11 cellular contexts compared by ENCODE assay signal in genomic region chr2:10028407-10028987, GRCh38. TPM values are rescaled to one million over a fixed set of nuclear protein-coding genes. Genes with fewer than 3 reads are reported as not detected.
DNase-seq lines count a peak whose midpoint lies in the region; TF ChIP-seq lines count a peak whose summit lies in the region.
"Had no signal": no experiment of that assay in that cellular context is flagged by ENCODE, and none has a peak within 500 bp of the region (broad histone marks: within the 10 kb centered on the region; RNA-seq: fewer than 3 reads in every experiment).

No MANE protein-coding gene starts in this region.

- H3K4me1 ChIP-seq in NT2/D1 (ENCODE audit: insufficient read depth, insufficient read length) (peaks cover 15% of the 10 kb centered on the region), esophagus muscularis mucosa (peaks cover 25 to 31% (median 29%) of the 10 kb centered on the region in 4 donors), skeletal muscle tissue (ENCODE audit: control insufficient read depth in 3 of 3, insufficient read depth in 3 of 3, low read length in 3 of 3) (peaks cover 12 to 25% (median 24%) of the 10 kb centered on the region in 3 donors)

- H3K9me3 ChIP-seq in NT2/D1 (ENCODE audit: insufficient read depth, low read length) (no peaks in the 10 kb centered on the region), esophagus muscularis mucosa (no peaks in the 10 kb centered on the region), skeletal muscle tissue (ENCODE audit: control insufficient read depth in 3 of 3, low read length in 3 of 3) (no peaks in the 10 kb centered on the region)

- H3K4me1 Mint-ChIP-seq in Calu3 (ENCODE audit: low read depth, unreplicated experiment), result no peaks in the 10 kb centered on the region

- 0 out of 3 replicates have a peak, but pooled peaks have one; percentile 19 for TF ChIP-seq CTCF in GM12872 (IDR thresholded peaks at IDR 0.05; ENCODE audit: insufficient read depth, low read depth, low read length)
- TF ChIP-seq CTCF in esophagus muscularis mucosa (IDR thresholded peaks at IDR 0.05), result no peak
- no peak for TF ChIP-seq CTCF in Calu3 (IDR thresholded peaks at IDR 0.05; ENCODE audit: unreplicated experiment)

- no peak for TF ChIP-seq EP300 in esophagus muscularis mucosa (IDR thresholded peaks at IDR 0.05)

- peaks cover 9% of the 10 kb centered on the region for H3K27me3 Mint-ChIP-seq in Calu3 (ENCODE audit: unreplicated experiment)
- H3K27me3 Mint-ChIP-seq: activated naive CD4-positive, alpha-beta T cell treated with anti-CD3 and anti-CD28 coated beads, Interleukin-2, amount 50 U/mL, for 24 hours had no signal

- H3K4me3 ChIP-seq in NT2/D1 (ENCODE audit: insufficient read length, low read depth) (peak overlapping the region; percentile 25), esophagus muscularis mucosa (no peak overlapping the region), skeletal muscle tissue (ENCODE audit: low read length in 3 of 3) (no peak overlapping the region)
- H3K4me3 ChIP-seq: smooth muscle cell had no signal

- H3K36me3 Mint-ChIP-seq in Calu3 (ENCODE audit: insufficient read depth, unreplicated experiment), result no peaks in the 10 kb centered on the region
- H3K36me3 Mint-ChIP-seq: activated naive CD4-positive, alpha-beta T cell treated with anti-CD3 and anti-CD28 coated beads, Interleukin-2, amount 50 U/mL, for 24 hours had no signal

- no peaks in the 10 kb centered on the region for H3K36me3 ChIP-seq in NT2/D1 (ENCODE audit: insufficient read depth, insufficient read length, low read length)
- no peaks in the 10 kb centered on the region for H3K36me3 ChIP-seq in esophagus muscularis mucosa
- no peaks in the 10 kb centered on the region for H3K36me3 ChIP-seq in skeletal muscle tissue (ENCODE audit: control insufficient read depth in 3 of 3, insufficient read depth in 3 of 3, low read length in 3 of 3)

- WGBS in esophagus muscularis mucosa, result 86% methylated on average over 13 of the region's 16 CpGs

- no TSS peak for BruUV-seq in Calu3 (replicated peaks; lab: Mats Ljungman, UMichigan)

- no peaks in the 10 kb centered on the region for H3K9me3 Mint-ChIP-seq in Calu3 (ENCODE audit: low read depth, unreplicated experiment)
- H3K9me3 Mint-ChIP-seq: activated naive CD4-positive, alpha-beta T cell treated with anti-CD3 and anti-CD28 coated beads, Interleukin-2, amount 50 U/mL, for 24 hours had no signal

- no peaks in the 10 kb centered on the region for H3K27me3 ChIP-seq in NT2/D1 (ENCODE audit: insufficient read depth, insufficient read length)
- H3K27me3 ChIP-seq in esophagus muscularis mucosa, result no peaks in the 10 kb centered on the region
- no peaks in the 10 kb centered on the region for H3K27me3 ChIP-seq in skeletal muscle tissue (ENCODE audit: control insufficient read depth in 3 of 3, insufficient read depth in 3 of 3, low read length in 3 of 3)

- DNase-seq in NT2/D1 (ENCODE audit: low read depth, low spot score) (no peak), esophagus muscularis mucosa (ENCODE audit: extremely low spot score) (no peak), NCI-H2081 (lab: John Stamatoyannopoulos, UW) (no peak), Calu3 (no peak), NCI-H2227 (lab: John Stamatoyannopoulos, UW; ENCODE audit: unreplicated experiment) (no peak), medulla oblongata (ENCODE audit: extremely low spot score) (no peak)
- DNase-seq: NCI-H1694 treated with DMSO at 0.1 percent for 48 hours had no signal

- no peak for TF ChIP-seq POLR2A in esophagus muscularis mucosa (IDR thresholded peaks at IDR 0.05; ENCODE audit: low read depth)

- H3K27ac Mint-ChIP-seq in Calu3 (ENCODE audit: unreplicated experiment), result no peak overlapping the region
- H3K27ac Mint-ChIP-seq: activated naive CD4-positive, alpha-beta T cell treated with anti-CD3 and anti-CD28 coated beads, Interleukin-2, amount 50 U/mL, for 24 hours had no signal

- CTCF ChIA-PET in Calu3 (lab: Charles Lee), result interaction anchor here (0.6 kb wide), 1 partner anchor 224 kb away, joined by 3 read pairs; no protein-coding TSS in a partner anchor

- no peak overlapping the region for H3K4me3 Mint-ChIP-seq in Calu3 (ENCODE audit: low read depth, unreplicated experiment)

- intact Hi-C loops in esophagus muscularis mucosa (cut with DNase I), result no loop called here
- intact Hi-C loops in Calu3 (cut with micrococcal nuclease; ENCODE audit: unreplicated experiment), result no loop called here

- peak overlapping the region; percentile 57 to 71 (median 65) for H3K27ac ChIP-seq in esophagus muscularis mucosa (replicated peaks in 1 of 4)
- peak overlapping the region; percentile 12 for H3K27ac ChIP-seq in skeletal muscle tissue (ENCODE audit: low read depth, low read length)

- H3K9ac ChIP-seq in NT2/D1 (ENCODE audit: insufficient read length, low read depth) (peak overlapping the region; percentile 70), skeletal muscle tissue (ENCODE audit: low read depth in 1 of 3, low read length in 3 of 3) (no peak overlapping the region)

RNA-seq across cellular contexts. Expression of gene KLF11, which starts 14.9 kb away (rescaled TPM):
- 10 to 100 TPM; 15.8 to 51.6 (median 33.9) TPM for total RNA-seq in esophagus muscularis mucosa
- total RNA-seq in skeletal muscle tissue, result 11.5 TPM
- total RNA-seq in Calu3 (2022), result 6.9 and 10.5 TPM in 2 replicates

RNA-seq across cellular contexts. Expression of gene CYS1, which starts 51.7 kb away (rescaled TPM):
- total RNA-seq in esophagus muscularis mucosa (10 to 100 TPM; 16.9 to 56.4 (median 35.4) TPM), skeletal muscle tissue (4.7 TPM), Calu3 (2022) (4.8 and 10.0 TPM in 2 replicates)
